1 cellular context compared by ENCODE assay signal in genomic region chr13:113105032-113105993, GRCh38.
TF ChIP-seq lines count a peak whose summit lies in the region.

Gene F7 (plus strand): TSS chr13:113105791. CDS start chr13:113105842, 51 bp downstream.

TF ChIP-seq in HepG2, 621 proteins besides CTCF, POLR2A, EP300 and RAD21 (continued from another document and continues in another):
- TF ChIP-seq, protein P1, sequence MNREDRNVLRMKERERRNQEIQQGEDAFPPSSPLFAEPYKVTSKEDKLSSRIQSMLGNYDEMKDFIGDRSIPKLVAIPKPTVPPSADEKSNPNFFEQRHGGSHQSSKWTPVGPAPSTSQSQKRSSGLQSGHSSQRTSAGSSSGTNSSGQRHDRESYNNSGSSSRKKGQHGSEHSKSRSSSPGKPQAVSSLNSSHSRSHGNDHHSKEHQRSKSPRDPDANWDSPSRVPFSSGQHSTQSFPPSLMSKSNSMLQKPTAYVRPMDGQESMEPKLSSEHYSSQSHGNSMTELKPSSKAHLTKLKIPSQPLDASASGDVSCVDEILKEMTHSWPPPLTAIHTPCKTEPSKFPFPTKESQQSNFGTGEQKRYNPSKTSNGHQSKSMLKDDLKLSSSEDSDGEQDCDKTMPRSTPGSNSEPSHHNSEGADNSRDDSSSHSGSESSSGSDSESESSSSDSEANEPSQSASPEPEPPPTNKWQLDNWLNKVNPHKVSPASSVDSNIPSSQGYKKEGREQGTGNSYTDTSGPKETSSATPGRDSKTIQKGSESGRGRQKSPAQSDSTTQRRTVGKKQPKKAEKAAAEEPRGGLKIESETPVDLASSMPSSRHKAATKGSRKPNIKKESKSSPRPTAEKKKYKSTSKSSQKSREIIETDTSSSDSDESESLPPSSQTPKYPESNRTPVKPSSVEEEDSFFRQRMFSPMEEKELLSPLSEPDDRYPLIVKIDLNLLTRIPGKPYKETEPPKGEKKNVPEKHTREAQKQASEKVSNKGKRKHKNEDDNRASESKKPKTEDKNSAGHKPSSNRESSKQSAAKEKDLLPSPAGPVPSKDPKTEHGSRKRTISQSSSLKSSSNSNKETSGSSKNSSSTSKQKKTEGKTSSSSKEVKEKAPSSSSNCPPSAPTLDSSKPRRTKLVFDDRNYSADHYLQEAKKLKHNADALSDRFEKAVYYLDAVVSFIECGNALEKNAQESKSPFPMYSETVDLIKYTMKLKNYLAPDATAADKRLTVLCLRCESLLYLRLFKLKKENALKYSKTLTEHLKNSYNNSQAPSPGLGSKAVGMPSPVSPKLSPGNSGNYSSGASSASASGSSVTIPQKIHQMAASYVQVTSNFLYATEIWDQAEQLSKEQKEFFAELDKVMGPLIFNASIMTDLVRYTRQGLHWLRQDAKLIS (CRISPR knock-in tag; IDR thresholded peaks at IDR 0.05), result no peak
- TF ChIP-seq STAT5B (CRISPR knock-in tag; IDR thresholded peaks at IDR 0.05) (no peak), KLF9 (CRISPR knock-in tag; IDR thresholded peaks at IDR 0.05; ENCODE audit: low read depth) (0 out of 2 replicates have a peak, but pooled peaks have one; percentile 59), TBX3 (IDR thresholded peaks at IDR 0.05; ENCODE audit: borderline replicate concordance) (peak; percentile 64; the same call in 1 of the 2 replicates), MBD4 (IDR thresholded peaks at IDR 0.05; ENCODE audit: borderline replicate concordance, low read length) (no peak), ELK4 (CRISPR knock-in tag; IDR thresholded peaks at IDR 0.05; ENCODE audit: borderline replicate concordance) (no peak), NFE2L1 (CRISPR knock-in tag; IDR thresholded peaks at IDR 0.05; ENCODE audit: borderline replicate concordance) (no peak), POLR2AphosphoS2 (IDR thresholded peaks at IDR 0.05; ENCODE audit: low read depth, low read length) (no peak), PHF21A (CRISPR knock-in tag; IDR thresholded peaks at IDR 0.05) (peak; percentile 99), FOXK1 (CRISPR knock-in tag; IDR thresholded peaks at IDR 0.05; ENCODE audit: borderline replicate concordance, low read depth) (peak; percentile 86; the same call in 1 of the 2 replicates), ADNP (CRISPR knock-in tag; IDR thresholded peaks at IDR 0.05) (no peak), ZNF670 (CRISPR knock-in tag; IDR thresholded peaks at IDR 0.05; ENCODE audit: borderline replicate concordance) (peak; percentile 92), MZF1 (CRISPR knock-in tag; IDR thresholded peaks at IDR 0.05; ENCODE audit: borderline replicate concordance) (no peak), YEATS4 (CRISPR knock-in tag; IDR thresholded peaks at IDR 0.05; ENCODE audit: borderline replicate concordance) (peak; percentile 90), ZNF564 (CRISPR knock-in tag; IDR thresholded peaks at IDR 0.05) (no peak), ZNF547 (CRISPR knock-in tag; IDR thresholded peaks at IDR 0.05) (peak; percentile 90), ZBTB42 (CRISPR knock-in tag; IDR thresholded peaks at IDR 0.05) (0 out of 2 replicates have a peak, but pooled peaks have one; percentile 66), SIN3B (IDR thresholded peaks at IDR 0.05; ENCODE audit: low read length) (no peak), ZNF605 (CRISPR knock-in tag; IDR thresholded peaks at IDR 0.05) (peak; percentile 95), GABPB1 (CRISPR knock-in tag; IDR thresholded peaks at IDR 0.05) (peak; percentile 61), GPBP1L1 (CRISPR knock-in tag; IDR thresholded peaks at IDR 0.05) (no peak), ETV6 (CRISPR knock-in tag; conservative IDR thresholded peaks at IDR 0.05) (peak; percentile 76; the same call in 1 of the 2 replicates), MYC (CRISPR knock-in tag; IDR thresholded peaks at IDR 0.05; ENCODE audit: borderline replicate concordance) (peak; percentile 81), ZNF251 (CRISPR knock-in tag; IDR thresholded peaks at IDR 0.05) (no peak), PRMT3 (CRISPR knock-in tag; IDR thresholded peaks at IDR 0.05; ENCODE audit: borderline replicate concordance, low read depth) (no peak), PTBP1 (IDR thresholded peaks at IDR 0.05; ENCODE audit: low read depth, low read length, poor library complexity, severe bottlenecking) (peak; percentile 71), SRSF1 (optimal IDR thresholded peaks at IDR 0.05; ENCODE audit: low read depth, low read length) (peak; percentile 72), MAFF (IDR thresholded peaks at IDR 0.05; ENCODE audit: low read depth, low read length) (no peak), MXD3 (CRISPR knock-in tag; IDR thresholded peaks at IDR 0.05) (no peak), ZNF296 (CRISPR knock-in tag; conservative IDR thresholded peaks at IDR 0.05) (peak; percentile 94), ZMYM2 (CRISPR knock-in tag; IDR thresholded peaks at IDR 0.05) (peak; percentile 44; the same call in 1 of the 2 replicates), YY1 (IDR thresholded peaks at IDR 0.05; ENCODE audit: insufficient read depth, insufficient replicate concordance, low read depth, low read length) (peak; percentile 78), IKZF1 (IDR thresholded peaks at IDR 0.05) (no peak), ZNF24 (IDR thresholded peaks at IDR 0.05) (no peak)
- TF ChIP-seq, protein P2, sequence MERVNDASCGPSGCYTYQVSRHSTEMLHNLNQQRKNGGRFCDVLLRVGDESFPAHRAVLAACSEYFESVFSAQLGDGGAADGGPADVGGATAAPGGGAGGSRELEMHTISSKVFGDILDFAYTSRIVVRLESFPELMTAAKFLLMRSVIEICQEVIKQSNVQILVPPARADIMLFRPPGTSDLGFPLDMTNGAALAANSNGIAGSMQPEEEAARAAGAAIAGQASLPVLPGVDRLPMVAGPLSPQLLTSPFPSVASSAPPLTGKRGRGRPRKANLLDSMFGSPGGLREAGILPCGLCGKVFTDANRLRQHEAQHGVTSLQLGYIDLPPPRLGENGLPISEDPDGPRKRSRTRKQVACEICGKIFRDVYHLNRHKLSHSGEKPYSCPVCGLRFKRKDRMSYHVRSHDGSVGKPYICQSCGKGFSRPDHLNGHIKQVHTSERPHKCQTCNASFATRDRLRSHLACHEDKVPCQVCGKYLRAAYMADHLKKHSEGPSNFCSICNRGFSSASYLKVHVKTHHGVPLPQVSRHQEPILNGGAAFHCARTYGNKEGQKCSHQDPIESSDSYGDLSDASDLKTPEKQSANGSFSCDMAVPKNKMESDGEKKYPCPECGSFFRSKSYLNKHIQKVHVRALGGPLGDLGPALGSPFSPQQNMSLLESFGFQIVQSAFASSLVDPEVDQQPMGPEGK (CRISPR knock-in tag; IDR thresholded peaks at IDR 0.05), result peak; percentile 85
- TF ChIP-seq, protein P3, sequence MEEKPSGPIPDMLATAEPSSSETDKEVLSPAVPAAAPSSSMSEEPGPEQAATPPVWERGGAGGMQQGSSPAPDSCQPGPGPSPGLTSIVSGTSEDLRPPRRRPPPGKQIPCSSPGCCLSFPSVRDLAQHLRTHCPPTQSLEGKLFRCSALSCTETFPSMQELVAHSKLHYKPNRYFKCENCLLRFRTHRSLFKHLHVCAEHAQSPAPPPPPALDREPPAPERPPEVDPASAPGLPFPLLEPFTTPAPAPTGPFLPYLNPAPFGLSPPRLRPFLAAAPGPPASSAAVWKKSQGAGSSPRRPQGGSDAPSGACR (CRISPR knock-in tag; IDR thresholded peaks at IDR 0.05), result peak; percentile 87
- TF ChIP-seq, protein P4, sequence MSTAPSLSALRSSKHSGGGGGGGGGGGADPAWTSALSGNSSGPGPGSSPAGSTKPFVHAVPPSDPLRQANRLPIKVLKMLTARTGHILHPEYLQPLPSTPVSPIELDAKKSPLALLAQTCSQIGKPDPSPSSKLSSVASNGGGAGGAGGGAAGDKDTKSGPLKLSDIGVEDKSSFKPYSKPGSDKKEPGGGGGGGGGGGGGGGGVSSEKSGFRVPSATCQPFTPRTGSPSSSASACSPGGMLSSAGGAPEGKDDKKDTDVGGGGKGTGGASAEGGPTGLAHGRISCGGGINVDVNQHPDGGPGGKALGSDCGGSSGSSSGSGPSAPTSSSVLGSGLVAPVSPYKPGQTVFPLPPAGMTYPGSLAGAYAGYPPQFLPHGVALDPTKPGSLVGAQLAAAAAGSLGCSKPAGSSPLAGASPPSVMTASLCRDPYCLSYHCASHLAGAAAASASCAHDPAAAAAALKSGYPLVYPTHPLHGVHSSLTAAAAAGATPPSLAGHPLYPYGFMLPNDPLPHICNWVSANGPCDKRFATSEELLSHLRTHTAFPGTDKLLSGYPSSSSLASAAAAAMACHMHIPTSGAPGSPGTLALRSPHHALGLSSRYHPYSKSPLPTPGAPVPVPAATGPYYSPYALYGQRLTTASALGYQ (CRISPR knock-in tag; IDR thresholded peaks at IDR 0.05), result no peak
- TF ChIP-seq, protein P5, sequence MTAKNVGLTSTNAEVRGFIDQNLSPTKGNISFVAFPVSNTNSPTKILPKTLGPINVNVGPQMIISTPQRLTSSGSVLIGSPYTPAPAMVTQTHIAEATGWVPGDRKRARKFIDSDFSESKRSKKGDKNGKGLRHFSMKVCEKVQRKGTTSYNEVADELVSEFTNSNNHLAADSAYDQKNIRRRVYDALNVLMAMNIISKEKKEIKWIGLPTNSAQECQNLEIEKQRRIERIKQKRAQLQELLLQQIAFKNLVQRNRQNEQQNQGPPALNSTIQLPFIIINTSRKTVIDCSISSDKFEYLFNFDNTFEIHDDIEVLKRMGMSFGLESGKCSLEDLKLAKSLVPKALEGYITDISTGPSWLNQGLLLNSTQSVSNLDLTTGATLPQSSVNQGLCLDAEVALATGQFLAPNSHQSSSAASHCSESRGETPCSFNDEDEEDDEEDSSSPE (CRISPR knock-in tag; IDR thresholded peaks at IDR 0.05), result no peak; the same call in 1 of the 2 replicates
- TF ChIP-seq, protein P6, sequence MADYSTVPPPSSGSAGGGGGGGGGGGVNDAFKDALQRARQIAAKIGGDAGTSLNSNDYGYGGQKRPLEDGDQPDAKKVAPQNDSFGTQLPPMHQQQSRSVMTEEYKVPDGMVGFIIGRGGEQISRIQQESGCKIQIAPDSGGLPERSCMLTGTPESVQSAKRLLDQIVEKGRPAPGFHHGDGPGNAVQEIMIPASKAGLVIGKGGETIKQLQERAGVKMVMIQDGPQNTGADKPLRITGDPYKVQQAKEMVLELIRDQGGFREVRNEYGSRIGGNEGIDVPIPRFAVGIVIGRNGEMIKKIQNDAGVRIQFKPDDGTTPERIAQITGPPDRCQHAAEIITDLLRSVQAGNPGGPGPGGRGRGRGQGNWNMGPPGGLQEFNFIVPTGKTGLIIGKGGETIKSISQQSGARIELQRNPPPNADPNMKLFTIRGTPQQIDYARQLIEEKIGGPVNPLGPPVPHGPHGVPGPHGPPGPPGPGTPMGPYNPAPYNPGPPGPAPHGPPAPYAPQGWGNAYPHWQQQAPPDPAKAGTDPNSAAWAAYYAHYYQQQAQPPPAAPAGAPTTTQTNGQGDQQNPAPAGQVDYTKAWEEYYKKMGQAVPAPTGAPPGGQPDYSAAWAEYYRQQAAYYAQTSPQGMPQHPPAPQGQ (CRISPR knock-in tag; IDR thresholded peaks at IDR 0.05; ENCODE audit: borderline replicate concordance), result no peak
- TF ChIP-seq, protein P7, sequence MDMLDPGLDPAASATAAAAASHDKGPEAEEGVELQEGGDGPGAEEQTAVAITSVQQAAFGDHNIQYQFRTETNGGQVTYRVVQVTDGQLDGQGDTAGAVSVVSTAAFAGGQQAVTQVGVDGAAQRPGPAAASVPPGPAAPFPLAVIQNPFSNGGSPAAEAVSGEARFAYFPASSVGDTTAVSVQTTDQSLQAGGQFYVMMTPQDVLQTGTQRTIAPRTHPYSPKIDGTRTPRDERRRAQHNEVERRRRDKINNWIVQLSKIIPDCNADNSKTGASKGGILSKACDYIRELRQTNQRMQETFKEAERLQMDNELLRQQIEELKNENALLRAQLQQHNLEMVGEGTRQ (IDR thresholded peaks at IDR 0.05; ENCODE audit: low read depth, low read length), result no peak
- TF ChIP-seq, protein P7 (CRISPR knock-in tag; IDR thresholded peaks at IDR 0.05; ENCODE audit: borderline replicate concordance), result peak; percentile 81; the same call in 1 of the 2 replicates
